Comparison of ENCODE assay signal across 8 cellular contexts in genomic region chr12:46217686-46218508, GRCh38. TPM values are rescaled to one million over a fixed set of nuclear protein-coding genes. Genes with fewer than 3 reads are reported as not detected.
DNase-seq lines count a peak whose midpoint lies in the region; ATAC-seq, FAIRE-seq and TF ChIP-seq lines count a peak whose summit lies in the region.

No MANE protein-coding gene starts in this region.

- peak overlapping the region; percentile 84 to 86 for H3K4me3 Mint-ChIP-seq in effector memory CD8-positive, alpha-beta T cell

- peaks cover 0 to 7% of the 10 kb centered on the region in 2 donors for H3K9me3 Mint-ChIP-seq in effector memory CD8-positive, alpha-beta T cell

- H3K9ac ChIP-seq in HepG2 (ENCODE audit: insufficient read depth, low read depth, low read length), result no peak overlapping the region

- TF ChIP-seq RAD21 in HepG2 (CRISPR knock-in tag; IDR thresholded peaks at IDR 0.05), result no peak

- CTCF ChIA-PET in HepG2 (lab: Yijun Ruan, JAX; ENCODE audit: low intra/inter-chr PET ratio, low total read pairs), result no interaction called here

- peak overlapping the region; percentile 96 to 100 for H3K27ac Mint-ChIP-seq in effector memory CD8-positive, alpha-beta T cell

- H3K36me3 Mint-ChIP-seq in effector memory CD8-positive, alpha-beta T cell (ENCODE audit: insufficient read depth), result peaks cover 79% of the 10 kb centered on the region

- no peaks in the 10 kb centered on the region for H3K4me1 ChIP-seq in right lobe of liver
- H3K4me1 ChIP-seq in HepG2 (ENCODE audit: insufficient read depth, low read length), result no peaks in the 10 kb centered on the region
- no peaks in the 10 kb centered on the region for H3K4me1 ChIP-seq in upper lobe of right lung

- H3K27me3 Mint-ChIP-seq in effector memory CD8-positive, alpha-beta T cell, result no peaks in the 10 kb centered on the region

- 52% methylated on average over 9 of the region's 9 CpGs for WGBS in right lobe of liver (ENCODE audit: insufficient coverage, low coverage, low lambda C conversion rate, missing lambda C conversion rate)
- 95% methylated on average over 9 of the region's 9 CpGs for WGBS in HepG2 (ENCODE audit: low lambda C conversion rate)

- H3K4me3 ChIP-seq in right lobe of liver (no peak overlapping the region), HepG2 (replicated peaks in 1 of 3; ENCODE audit: insufficient read depth in 1 of 3, low read depth in 2 of 3, low read length in 3 of 3) (no peak overlapping the region), upper lobe of right lung (no peak overlapping the region)

- no peaks in the 10 kb centered on the region for H3K79me2 ChIP-seq in HepG2 (ENCODE audit: insufficient read depth, low read length)

- no peak for DNase-seq in right lobe of liver
- no peak for DNase-seq in HepG2 (ENCODE audit: low spot score)
- peak; percentile 91 for DNase-seq in SIG-M5 (lab: John Stamatoyannopoulos, UW)
- DNase-seq in effector memory CD8-positive, alpha-beta T cell, result peak; percentile 55 to 57 (median 57)
- no peak for DNase-seq in upper lobe of right lung
- no peak for DNase-seq in NCI-H2196 (lab: John Stamatoyannopoulos, UW; ENCODE audit: unreplicated experiment)
- DNase-seq in GM19238 (ENCODE audit: insufficient read length, low spot score), result no peak

- no TSS peak for BruUV-seq in HepG2 (replicated peaks; lab: Mats Ljungman, UMichigan)

- POLR2A ChIA-PET in HepG2 (lab: Yijun Ruan, JAX), result interaction anchor here (1.0 kb wide), 1 partner anchor 139 kb away, joined by 3 read pairs; no protein-coding TSS in a partner anchor

- H4K20me1 ChIP-seq in HepG2 (ENCODE audit: insufficient read depth, low read length), result no peaks in the 10 kb centered on the region

- intact Hi-C loops in right lobe of liver (cut with DNase I), result no loop called here
- intact Hi-C loops in HepG2 (cut with micrococcal nuclease; ENCODE audit: unreplicated experiment), result no loop called here
- intact Hi-C loops in upper lobe of right lung (cut with DNase I), result no loop called here

- no peak for FAIRE-seq in HepG2 (lab: Jason Lieb, UNC)

- H2AFZ ChIP-seq in HepG2 (ENCODE audit: low read length), result no peak overlapping the region

- TF ChIP-seq CTCF in right lobe of liver (IDR thresholded peaks at IDR 0.05), result no peak
- no peak for TF ChIP-seq CTCF in HepG2 (CRISPR knock-in tag; IDR thresholded peaks at IDR 0.05)
- no peak for TF ChIP-seq CTCF in upper lobe of right lung (IDR thresholded peaks at IDR 0.05)

- ATAC-seq in right lobe of liver, result peak; percentile 43 to 65 (median 57)
- ATAC-seq in HepG2, result no peak
- ATAC-seq in HG03045 (IDR thresholded peaks at IDR 0.05; ENCODE audit: unreplicated experiment), result peak; percentile 56
- ATAC-seq in effector memory CD8-positive, alpha-beta T cell (replicated peaks), result peak; percentile 36
- peak; percentile 89 for ATAC-seq in upper lobe of right lung

- in situ Hi-C loops in HepG2 (cut with HindIII; ENCODE audit: extremely low pct_ligation_motif_present, low pct_unique_long_range_greater_than_20kb), result no loop called here

- no peak for TF ChIP-seq POLR2A in right lobe of liver (IDR thresholded peaks at IDR 0.05)
- TF ChIP-seq POLR2A in HepG2 (IDR thresholded peaks at IDR 0.05; ENCODE audit: insufficient read depth in 1 of 2, low read depth in 2 of 2, low read length in 2 of 2), result no peak

- H3K27ac ChIP-seq in right lobe of liver (no peak overlapping the region), HepG2 (ENCODE audit: extremely low read length, insufficient read depth, low read length) (no peak overlapping the region), upper lobe of right lung (no peak overlapping the region)

- peaks cover 84 to 92% of the 10 kb centered on the region in 2 donors for H3K4me1 Mint-ChIP-seq in effector memory CD8-positive, alpha-beta T cell (ENCODE audit: low read depth in 2 of 2)

- H3K9me3 ChIP-seq in right lobe of liver, result no peaks in the 10 kb centered on the region
- H3K9me3 ChIP-seq in HepG2 (ENCODE audit: low read length), result no peaks in the 10 kb centered on the region
- no peaks in the 10 kb centered on the region for H3K9me3 ChIP-seq in upper lobe of right lung

- H3K4me2 ChIP-seq in HepG2 (ENCODE audit: low read depth, low read length), result no peak overlapping the region

- no peaks in the 10 kb centered on the region for H3K27me3 ChIP-seq in right lobe of liver
- H3K27me3 ChIP-seq in HepG2 (ENCODE audit: control insufficient read depth in 1 of 2, insufficient read depth in 2 of 2, low read length in 2 of 2), result no peaks in the 10 kb centered on the region
- H3K27me3 ChIP-seq in upper lobe of right lung, result no peaks in the 10 kb centered on the region

- TF ChIP-seq EP300 in HepG2 (IDR thresholded peaks at IDR 0.05; ENCODE audit: low read depth in 2 of 2, low read length in 2 of 2), result no peak
- TF ChIP-seq EP300 in HepG2 (CRISPR knock-in tag; IDR thresholded peaks at IDR 0.05; ENCODE audit: borderline replicate concordance), result no peak

- H3K36me3 ChIP-seq in right lobe of liver (no peaks in the 10 kb centered on the region), HepG2 (replicated peaks in 1 of 2; ENCODE audit: control insufficient read depth in 1 of 2, insufficient read depth in 2 of 2, low read length in 2 of 2) (peaks cover 5 to 60% of the 10 kb centered on the region in 2 experiments), upper lobe of right lung (no peaks in the 10 kb centered on the region)

TF ChIP-seq in HepG2, 621 proteins besides CTCF, POLR2A, EP300 and RAD21 (continues in another document):
- TF ChIP-seq ZNF574 (CRISPR knock-in tag; IDR thresholded peaks at IDR 0.05) (no peak), ZNF44 (CRISPR knock-in tag; IDR thresholded peaks at IDR 0.05) (no peak), ZNF10 (CRISPR knock-in tag; IDR thresholded peaks at IDR 0.05; ENCODE audit: borderline replicate concordance, low read depth) (no peak), ARNT (IDR thresholded peaks at IDR 0.05) (no peak)

RNA-seq across cellular contexts. Expression of gene SLC38A1, which starts 50.9 kb away (rescaled TPM):
- total RNA-seq in right lobe of liver (10 to 100 TPM in 4 of 6 experiments, 1 to 10 TPM in 2; 7.9 to 20.7 (median 12.2) TPM), HepG2 (2016; rRNA removed; fragmentation: Illumina TruSeq; extraction: Trizol) (47.0 and 49.8 TPM in 2 replicates), upper lobe of right lung (58.5 TPM)
- 38.0 and 39.4 TPM in 2 replicates for total RNA-seq in HepG2 (2016; cell fraction: cytosol; rRNA removed; fragmentation: Illumina TruSeq; extraction: Trizol; ENCODE audit: low read depth)
- 47.7 and 50.5 TPM in 2 replicates for total RNA-seq in HepG2 (2016; cell fraction: insoluble cytoplasmic fraction; rRNA removed; fragmentation: Illumina TruSeq; extraction: Trizol)
- 32.7 and 33.7 TPM in 2 replicates for total RNA-seq in HepG2 (2016; cell fraction: membrane; rRNA removed; fragmentation: Illumina TruSeq; extraction: Trizol)
- total RNA-seq in HepG2 (2016; cell fraction: nucleus; rRNA removed; fragmentation: Illumina TruSeq; extraction: Trizol), result 56.8 and 57.5 TPM in 2 replicates
- 42.0 and 50.6 TPM in 2 replicates for polyA plus RNA-seq in HepG2 (2011; rRNA removed)
- 23.8 and 38.5 TPM in 2 replicates for polyA plus RNA-seq in HepG2 (2011; cell fraction: cytosol; rRNA removed)
- 23.7 and 30.2 TPM in 2 replicates for polyA plus RNA-seq in HepG2 (2011; cell fraction: nucleus; rRNA removed)
- polyA plus RNA-seq in HepG2 (2012), result 35.2 and 56.5 TPM in 2 replicates
- 4.1 and 5.4 TPM in 2 replicates for polyA plus RNA-seq in HepG2 (2016; cell fraction: cytosol; fragmentation: Illumina TruSeq; extraction: Trizol; ENCODE audit: low read depth)
- 25.3 and 31.2 TPM in 2 replicates for polyA plus RNA-seq in HepG2 (2016; cell fraction: insoluble cytoplasmic fraction; fragmentation: Illumina TruSeq; extraction: Trizol; ENCODE audit: low read depth)
- 10.1 and 10.4 TPM in 2 replicates for polyA plus RNA-seq in HepG2 (2016; cell fraction: membrane; fragmentation: Illumina TruSeq; extraction: Trizol; ENCODE audit: low read depth)
- 39.9 and 42.9 TPM in 2 replicates for polyA plus RNA-seq in HepG2 (2016; cell fraction: nucleus; fragmentation: Illumina TruSeq; extraction: Trizol; ENCODE audit: insufficient read depth, low read depth)
- polyA minus RNA-seq in HepG2 (2011; rRNA and poly(A)+ RNA removed; ENCODE audit: low replicate concordance), result 122 and 355 TPM in 2 replicates
- polyA minus RNA-seq in HepG2 (2011; cell fraction: cytosol; rRNA and poly(A)+ RNA removed), result 81.0 and 98.9 TPM in 2 replicates
- 132 and 143 TPM in 2 replicates for polyA minus RNA-seq in HepG2 (2011; cell fraction: nucleus; rRNA and poly(A)+ RNA removed)

Comparison
In these comparisons a context has a peak if more than half of its experiments do, and no peak if none do; other contexts are left out.
1. DNase-seq: peak in SIG-M5 (single experiment) and effector memory CD8-positive, alpha-beta T cell (3 of 3); none in right lobe of liver (0 of 3), HepG2 (single experiment), upper lobe of right lung (single experiment), NCI-H2196 (single experiment) and GM19238 (single experiment).